Comparison of ENCODE assay signal across 17 cellular contexts in genomic region chr22:24407278-24407665, GRCh38. TPM values are rescaled to one million over a fixed set of nuclear protein-coding genes. Genes with fewer than 3 reads are reported as not detected.
A peak's percentile ranks its signal among the peaks of the same experiment; 100 is the strongest.
DNase-seq lines count a peak whose midpoint lies in the region; ATAC-seq, FAIRE-seq and TF ChIP-seq lines count a peak whose summit lies in the region.
"Had no signal": no experiment of that assay in that cellular context is flagged by ENCODE, and none has a peak within 500 bp of the region (broad histone marks: within the 10 kb centered on the region; RNA-seq: fewer than 3 reads in every experiment).

No MANE protein-coding gene starts in this region.

- H3K27me3 ChIP-seq in SK-N-SH (ENCODE audit: insufficient read depth) (no peaks in the 10 kb centered on the region), endothelial cell of umbilical vein (ENCODE audit: control insufficient read depth in 2 of 2, insufficient read depth in 2 of 2, low read length in 2 of 2) (no peaks in the 10 kb centered on the region), neural progenitor cell (no peaks in the 10 kb centered on the region)
- H3K27me3 ChIP-seq: sigmoid colon had no signal

- H3K9me3 Mint-ChIP-seq in T-cell (no peaks in the 10 kb centered on the region), neural progenitor cell (no peaks in the 10 kb centered on the region)

- peaks cover 18 to 70% of the 10 kb centered on the region in 2 experiments for H3K4me1 ChIP-seq in SK-N-SH (ENCODE audit: control insufficient read depth in 1 of 2, insufficient read depth in 2 of 2, low read depth in 1 of 2, low read length in 1 of 2)
- H3K4me1 ChIP-seq in endothelial cell of umbilical vein (ENCODE audit: control insufficient read depth, extremely low read depth, insufficient read depth, low read length): peaks cover 49% of the 10 kb centered on the region
- H3K4me1 ChIP-seq in neural progenitor cell: no peaks in the 10 kb centered on the region
- H3K4me1 ChIP-seq: HAP-1 had no signal

- H3K4me2 ChIP-seq in SK-N-SH: no peak overlapping the region
- peak overlapping the region; percentile 2 for H3K4me2 ChIP-seq in endothelial cell of umbilical vein (ENCODE audit: insufficient read depth, low read length)
- no peak overlapping the region for H3K4me2 ChIP-seq in neural progenitor cell

- DNase-seq in SK-N-SH (peak; percentile 73), T-cell (no peak), endothelial cell of umbilical vein (ENCODE audit: low read depth, low spot score) (peak; percentile 76), neural progenitor cell (ENCODE audit: low spot score) (no peak), NCI-H226 (no peak), SK-N-DZ (ENCODE audit: low spot score) (no peak)
- DNase-seq in stimulated activated naive CD4-positive, alpha-beta T cell (lab: John Stamatoyannopoulos, UW): no peak
- DNase-seq: DMS 273 treated with DMSO at 0.1 percent for 48 hours, NCI-H1436, NCI-H748 treated with DMSO at 0.1 percent for 48 hours, SHP77 treated with DMSO at 0.1 percent for 48 hours, sigmoid colon had no signal

- no peaks in the 10 kb centered on the region for H3K27me3 Mint-ChIP-seq in T-cell
- peaks cover 3% of the 10 kb centered on the region for H3K27me3 Mint-ChIP-seq in neural progenitor cell (ENCODE audit: insufficient read depth, low read depth)

- H2AFZ ChIP-seq in SK-N-SH (ENCODE audit: low read depth) (no peak overlapping the region), endothelial cell of umbilical vein (ENCODE audit: low read depth, low read length) (no peak overlapping the region), neural progenitor cell (replicated peaks) (no peak overlapping the region)

- H4K20me1 ChIP-seq in SK-N-SH (ENCODE audit: insufficient read depth) (peaks cover 12% of the 10 kb centered on the region), endothelial cell of umbilical vein (replicated peaks; ENCODE audit: control insufficient read depth, extremely low read depth, insufficient read depth, low read length) (no peaks in the 10 kb centered on the region), neural progenitor cell (ENCODE audit: low read depth) (peaks cover 14% of the 10 kb centered on the region)

- TF ChIP-seq POLR2A in endothelial cell of umbilical vein (IDR thresholded peaks at IDR 0.05; ENCODE audit: low read depth, low read length): no peak

- peaks cover 14% of the 10 kb centered on the region for H3K36me3 Mint-ChIP-seq in T-cell
- H3K36me3 Mint-ChIP-seq in neural progenitor cell: peaks cover 31% of the 10 kb centered on the region

- TF ChIP-seq RAD21 in SK-N-SH (IDR thresholded peaks at IDR 0.05; ENCODE audit: low read length): 0 out of 2 replicates have a peak, but pooled peaks have one; percentile 16

- no peak overlapping the region for H3K9ac ChIP-seq in SK-N-SH
- no peak overlapping the region for H3K9ac ChIP-seq in endothelial cell of umbilical vein (replicated peaks; ENCODE audit: extremely low read depth, insufficient read depth, low read length)
- H3K9ac ChIP-seq in neural progenitor cell: no peak overlapping the region

- peak; percentile 96 for FAIRE-seq in endothelial cell of umbilical vein (lab: Jason Lieb, UNC)

- H3K9me3 ChIP-seq in SK-N-SH (no peaks in the 10 kb centered on the region), endothelial cell of umbilical vein (replicated peaks; ENCODE audit: control insufficient read depth, insufficient read depth, low read length) (no peaks in the 10 kb centered on the region), neural progenitor cell (ENCODE audit: low read depth) (no peaks in the 10 kb centered on the region)
- H3K9me3 ChIP-seq: HAP-1, mucosa of descending colon, sigmoid colon, thoracic aorta had no signal

- H3K79me2 ChIP-seq in SK-N-SH (ENCODE audit: insufficient read depth) (peaks cover 50% of the 10 kb centered on the region), endothelial cell of umbilical vein (ENCODE audit: control insufficient read depth, insufficient read depth, low read length) (peaks cover 13% of the 10 kb centered on the region), neural progenitor cell (ENCODE audit: low read depth) (no peaks in the 10 kb centered on the region)

- no TSS peak for BruUV-seq in endothelial cell of umbilical vein (replicated peaks; lab: Mats Ljungman, UMichigan)

- peak overlapping the region in 1 of 2 experiments; percentile 96; a peak in 2 of 4 replicates for H3K27ac ChIP-seq in SK-N-SH (ENCODE audit: low read depth in 2 of 2, low read length in 1 of 2)
- peak overlapping the region; percentile 60 for H3K27ac ChIP-seq in endothelial cell of umbilical vein (ENCODE audit: insufficient read depth, low read depth, low read length)
- no peak overlapping the region for H3K27ac ChIP-seq in neural progenitor cell
- H3K27ac ChIP-seq: 22Rv1, sigmoid colon, thoracic aorta had no signal

- TF ChIP-seq CTCF in SK-N-SH (IDR thresholded peaks at IDR 0.05) (no peak), endothelial cell of umbilical vein (IDR thresholded peaks at IDR 0.05; ENCODE audit: extremely low read depth in 1 of 2, insufficient read depth in 1 of 2, low read depth in 1 of 2, low read length in 2 of 2) (no peak), neural progenitor cell (IDR thresholded peaks at IDR 0.05) (no peak)

- WGBS in SK-N-SH (ENCODE audit: low lambda C conversion rate): 95% methylated on average over 13 of the region's 15 CpGs

- peaks cover 18 to 24% of the 10 kb centered on the region in 2 experiments for H3K36me3 ChIP-seq in SK-N-SH (replicated peaks in 1 of 2; ENCODE audit: control insufficient read depth in 1 of 2, insufficient read depth in 2 of 2, low read length in 1 of 2)
- peaks cover 0 to 5% of the 10 kb centered on the region in 2 experiments for H3K36me3 ChIP-seq in endothelial cell of umbilical vein (ENCODE audit: control insufficient read depth in 2 of 2, extremely low read depth in 1 of 2, insufficient read depth in 2 of 2, low read length in 2 of 2)
- H3K36me3 ChIP-seq in neural progenitor cell: no peaks in the 10 kb centered on the region
- H3K36me3 ChIP-seq: thoracic aorta had no signal

- H3F3A ChIP-seq in SK-N-SH (replicated peaks; ENCODE audit: insufficient read depth): peaks cover 4% of the 10 kb centered on the region
- no peaks in the 10 kb centered on the region for H3F3A ChIP-seq in neural progenitor cell (ENCODE audit: low read depth)

- H3K27ac Mint-ChIP-seq in T-cell (peak overlapping the region; percentile 63 to 83), neural progenitor cell (peak overlapping the region; percentile 95)

- H3K4me3 ChIP-seq in SK-N-SH (ENCODE audit: low read depth in 2 of 2, low read length in 1 of 2) (no peak overlapping the region), endothelial cell of umbilical vein (replicated peaks in 1 of 3; ENCODE audit: insufficient read depth in 1 of 3, low read depth in 1 of 3, low read length in 3 of 3) (no peak overlapping the region), neural progenitor cell (no peak overlapping the region)
- H3K4me3 ChIP-seq: HAP-1, mucosa of descending colon, sigmoid colon, thoracic aorta had no signal

- H3K4me1 Mint-ChIP-seq in T-cell (peaks cover 35 to 41% (median 36%) of the 10 kb centered on the region in 3 donors), neural progenitor cell (peaks cover 9% of the 10 kb centered on the region)

- POLR2A ChIA-PET in SK-N-SH (lab: Yijun Ruan, JAX): interaction anchor here (0.7 to 3.1 kb wide), 8 partner anchors 9 to 85 kb away, joined by 3 to 16 read pairs (median 8); partner anchors contain the start of gene ADORA2A
- POLR2A ChIA-PET in T-cell (lab: Charles Lee): no interaction called here
- POLR2A ChIA-PET in endothelial cell of umbilical vein (lab: Charles Lee): interaction anchor here (1.0 kb wide), 1 partner anchor 13 kb away, joined by 4 read pairs; no protein-coding TSS in a partner anchor

- no peaks in the 10 kb centered on the region for H3K9me1 ChIP-seq in endothelial cell of umbilical vein (replicated peaks; ENCODE audit: control insufficient read depth, extremely low read depth, insufficient read depth, low read length)

- no peaks in the 10 kb centered on the region for H3K9me2 ChIP-seq in SK-N-SH

- dilution Hi-C loops in endothelial cell of umbilical vein (cut with MboI; ENCODE audit: extremely low pct_ligation_motif_present, low sequenced_read_pairs): no loop called here

- CTCF ChIA-PET in SK-N-SH (lab: Yijun Ruan, JAX): interaction anchor here (0.8 to 6.9 kb wide), 9 partner anchors 10 to 120 kb away, joined by 3 to 42 read pairs (median 3); no protein-coding TSS in a partner anchor
- CTCF ChIA-PET in T-cell (lab: Charles Lee): interaction anchor here in 1 of 2 donors (0.5 to 0.7 kb wide), 2 partner anchors 50 to 119 kb away, joined by 3 read pairs; no protein-coding TSS in a partner anchor
- CTCF ChIA-PET in endothelial cell of umbilical vein (lab: Charles Lee): interaction anchor here (0.6 to 5.3 kb wide), 7 partner anchors 11 to 87 kb away, joined by 3 to 22 read pairs (median 7); no protein-coding TSS in a partner anchor

- intact Hi-C loops in endothelial cell of umbilical vein (cut with micrococcal nuclease): loop anchor here (1.0 to 5.0 kb wide), 2 partner anchors 13 to 35 kb away; no protein-coding TSS in a partner anchor

- ATAC-seq in SK-N-SH treated with all-trans-retinoic acid at 6 μM for 48 hours: no peak
- ATAC-seq in T-cell (replicated peaks in 1 of 4): peak; percentile 33 to 50 (median 46)
- ATAC-seq: mucosa of descending colon had no signal

- peak in 1 of 2 experiments; percentile 56; a peak in 1 of 4 replicates for TF ChIP-seq EP300 in SK-N-SH (IDR thresholded peaks at IDR 0.05; ENCODE audit: borderline replicate concordance in 1 of 2, low read depth in 1 of 2, low read length in 1 of 2)

- peak overlapping the region in 1 of 3 donors; percentile 42 for H3K4me3 Mint-ChIP-seq in T-cell
- no peak overlapping the region for H3K4me3 Mint-ChIP-seq in neural progenitor cell

TF ChIP-seq in SK-N-SH treated with all-trans-retinoic acid at 6 μM for 48 hours, 23 proteins besides CTCF, POLR2A, EP300 and RAD21 (continues in another document):
- TF ChIP-seq ZNF70 (CRISPR knock-in tag; IDR thresholded peaks at IDR 0.05): no peak

RNA-seq across cellular contexts. Expression of gene ADORA2A, which starts 20.1 kb away (rescaled TPM):
- polyA plus RNA-seq in SK-N-SH (2012; rRNA removed): 9.3 and 12.0 TPM in 2 replicates
- 5.1 and 9.7 TPM in 2 replicates for polyA plus RNA-seq in SK-N-SH (2012; cell fraction: cytosol; rRNA removed)
- 22.5 and 26.1 TPM in 2 replicates for polyA plus RNA-seq in SK-N-SH (2012; cell fraction: nucleus; rRNA removed)
- 10 to 100 TPM; 29.1 to 35.1 (median 30.1) TPM for total RNA-seq in T-cell
- total RNA-seq in endothelial cell of umbilical vein: 17.1 and 20.0 TPM in 2 replicates
- polyA plus RNA-seq in endothelial cell of umbilical vein: 33.1 and 45.3 TPM in 2 replicates
- 13.5 and 16.6 TPM in 2 replicates for polyA plus RNA-seq in endothelial cell of umbilical vein (2011; cell fraction: cytosol; rRNA removed)
- polyA plus RNA-seq in endothelial cell of umbilical vein (2011; cell fraction: nucleus; rRNA removed): 14.3 and 15.7 TPM in 2 replicates
- 2.9 and 3.6 TPM in 2 replicates for polyA plus RNA-seq in endothelial cell of umbilical vein (2012)
- 34.9 TPM in 2 replicates for polyA minus RNA-seq in endothelial cell of umbilical vein
- not detected for polyA minus RNA-seq in endothelial cell of umbilical vein (2011; cell fraction: cytosol; rRNA and poly(A)+ RNA removed)
- polyA minus RNA-seq in endothelial cell of umbilical vein (2011; cell fraction: nucleus; rRNA and poly(A)+ RNA removed): 10.3 and 12.8 TPM in 2 replicates
- total RNA-seq in neural progenitor cell (ENCODE audit: low replicate concordance): 0.51 and 5.8 TPM in 2 replicates
- polyA plus RNA-seq in SK-N-DZ (2014; cell fraction: cytosol; rRNA removed): 8.7 and 11.8 TPM in 2 replicates
- polyA plus RNA-seq in SK-N-DZ (2014; cell fraction: nucleus; rRNA removed): 4.8 and 7.8 TPM in 2 replicates

Comparison
In these comparisons a context has a peak if more than half of its experiments do, and no peak if none do; other contexts are left out.
1. DNase-seq: peak in SK-N-SH (single experiment) and endothelial cell of umbilical vein (single experiment); none in T-cell (0 of 34), neural progenitor cell (single experiment), NCI-H226 (single experiment), SK-N-DZ (single experiment) and stimulated activated naive CD4-positive, alpha-beta T cell (0 of 6).
2. POLR2A ChIA-PET loops: an anchor here in SK-N-SH (0.7 to 3.1 kb wide) and endothelial cell of umbilical vein (1.0 kb wide); none called in T-cell.